ENCODE assay signal across 13 cellular contexts in the genomic region with DNA sequence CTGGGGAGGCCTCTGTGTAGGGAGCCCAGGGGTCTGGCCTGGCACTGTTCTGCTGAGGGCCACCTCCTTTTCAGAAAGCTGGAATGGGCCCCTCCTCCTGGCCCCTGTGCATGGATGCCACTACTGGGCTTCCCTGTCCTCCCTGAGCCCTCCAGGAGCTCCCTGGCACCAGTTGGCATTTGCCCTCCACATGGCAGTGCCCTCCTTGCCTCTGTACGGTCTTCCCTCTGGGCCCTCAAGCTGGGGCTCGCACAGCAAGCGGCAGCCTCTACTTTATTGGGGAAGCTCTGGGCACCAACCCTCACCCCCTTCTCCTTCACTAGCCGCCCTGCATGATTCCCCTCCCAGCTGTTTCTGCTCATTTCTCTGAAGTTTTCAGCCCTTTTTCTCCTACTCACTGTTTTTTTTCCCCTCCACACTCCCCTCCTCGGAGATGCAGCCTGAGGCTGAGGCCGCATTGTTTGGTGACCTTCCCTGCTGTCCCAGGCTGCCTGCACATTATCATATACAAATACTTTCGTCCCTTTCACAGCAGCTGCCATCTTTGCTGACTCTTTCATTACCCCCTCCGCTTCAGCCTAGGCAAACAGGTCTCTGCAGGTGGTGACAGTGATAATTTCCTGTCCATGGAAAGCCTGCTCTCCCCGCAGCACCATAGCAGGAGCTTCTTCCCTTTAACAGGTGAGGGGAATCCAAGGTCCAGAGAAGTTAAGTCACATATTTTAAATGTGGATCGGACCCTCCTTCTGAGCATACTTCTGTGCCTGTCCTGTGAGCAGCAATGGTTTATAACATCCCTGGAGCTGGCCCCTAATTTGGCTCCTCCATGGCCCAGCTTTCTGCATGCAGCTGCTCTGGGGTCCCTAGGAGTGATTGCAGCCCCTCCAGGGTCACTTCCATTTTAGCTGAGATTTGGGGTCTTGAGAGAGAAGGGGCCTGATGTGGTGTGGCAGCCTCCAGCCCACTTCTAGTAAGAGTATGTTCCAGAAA.
A peak's percentile ranks its signal among the peaks of the same experiment; 100 is the strongest.
DNase-seq lines count a peak whose midpoint lies in the region; ATAC-seq and TF ChIP-seq lines count a peak whose summit lies in the region.
"Had no signal": no experiment of that assay in that cellular context is flagged by ENCODE, and none has a peak within 500 bp of the region (broad histone marks: within the 10 kb centered on the region; RNA-seq: fewer than 3 reads in every experiment).

No MANE protein-coding gene starts in this region.

- no peak for ATAC-seq in stimulated activated naive B cell treated with anti-CD40 and anti-IgM and Interleukin-4, amounts not matched to agents 10 μg/mL and 1 μg/mL and 100 μg/mL, for 72 hours (replicated peaks)
- ATAC-seq in GM21528 (IDR thresholded peaks at IDR 0.05; ENCODE audit: low FRiP score, unreplicated experiment): no peak

- H3K36me3 Mint-ChIP-seq in stimulated activated naive B cell treated with anti-CD40 and anti-IgM and Interleukin-4, amounts not matched to agents 10 μg/mL and 1 μg/mL and 100 μg/mL, for 72 hours: peaks cover 11 to 34% of the 10 kb centered on the region in 2 donors
- peaks cover 21 to 25% of the 10 kb centered on the region in 2 donors for H3K36me3 Mint-ChIP-seq in CD14-positive monocyte
- H3K36me3 Mint-ChIP-seq: activated naive CD8-positive, alpha-beta T cell had no signal

- peak overlapping the region; percentile 63 for H3K27ac Mint-ChIP-seq in stimulated activated naive B cell treated with anti-CD40 and anti-IgM and Interleukin-4, amounts not matched to agents 10 μg/mL and 1 μg/mL and 100 μg/mL, for 72 hours
- H3K27ac Mint-ChIP-seq in CD14-positive monocyte: no peak overlapping the region
- H3K27ac Mint-ChIP-seq: activated CD4-positive, alpha-beta T cell treated with anti-CD3 and anti-CD28 coated beads, Interleukin-2, amount 10 ng/mL, durations not matched to agents 24 days and 14 days; activated naive CD8-positive, alpha-beta T cell had no signal

- TF ChIP-seq CTCF in CD14-positive monocyte (IDR thresholded peaks at IDR 0.05): no peak

- intact Hi-C loops in CD14-positive monocyte (cut with micrococcal nuclease): no loop called here

- no peaks in the 10 kb centered on the region for H3K9me3 Mint-ChIP-seq in stimulated activated naive B cell treated with anti-CD40 and anti-IgM and Interleukin-4, amounts not matched to agents 10 μg/mL and 1 μg/mL and 100 μg/mL, for 72 hours
- H3K9me3 Mint-ChIP-seq in CD14-positive monocyte: no peaks in the 10 kb centered on the region
- H3K9me3 Mint-ChIP-seq: activated CD4-positive, alpha-beta T cell treated with anti-CD3 and anti-CD28 coated beads, Interleukin-2, amount 10 ng/mL, durations not matched to agents 24 days and 14 days had no signal

- no peaks in the 10 kb centered on the region for H3K27me3 Mint-ChIP-seq in stimulated activated naive B cell treated with anti-CD40 and anti-IgM and Interleukin-4, amounts not matched to agents 10 μg/mL and 1 μg/mL and 100 μg/mL, for 72 hours
- H3K27me3 Mint-ChIP-seq in CD14-positive monocyte (ENCODE audit: low read depth in 3 of 3): peaks cover 0 to 4% (median 0%) of the 10 kb centered on the region in 3 donors
- H3K27me3 Mint-ChIP-seq: activated CD4-positive, alpha-beta T cell treated with anti-CD3 and anti-CD28 coated beads, Interleukin-2, amount 10 ng/mL, durations not matched to agents 24 days and 14 days; activated naive CD8-positive, alpha-beta T cell had no signal

- DNase-seq in NCI-H2107 treated with DMSO at 0.1 percent for 48 hours (lab: John Stamatoyannopoulos, UW; ENCODE audit: unreplicated experiment) (peak; percentile 5), NCI-H2107 (lab: John Stamatoyannopoulos, UW) (no peak), NCI-H748 (lab: John Stamatoyannopoulos, UW; ENCODE audit: unreplicated experiment) (peak; percentile 92), iPS DF 19.7 (ENCODE audit: low read depth, low spot score) (peak; percentile 73), CD14-positive monocyte (ENCODE audit: low spot score) (no peak), NCI-H82 (lab: John Stamatoyannopoulos, UW) (no peak)
- DNase-seq in stimulated activated naive B cell treated with anti-CD40 and anti-IgM and Interleukin-4, amounts not matched to agents 10 μg/mL and 1 μg/mL and 100 μg/mL, for 72 hours: no peak
- DNase-seq: activated CD4-positive, alpha-beta T cell treated with anti-CD3 and anti-CD28 coated beads, Interleukin-2, amount 10 ng/mL, durations not matched to agents 24 days and 14 days; cortex of kidney; NK-92 treated with Interleukin-12 subunit alpha and Interleukin-12 subunit beta, amount 100 ng/mL, for 24 hours; stimulated activated CD4-positive, alpha-beta T cell treated with anti-CD3 and anti-CD28 coated beads, Interleukin-4, amount 100 ng/mL, for 24 hours had no signal

- H3K4me3 Mint-ChIP-seq in stimulated activated naive B cell treated with anti-CD40 and anti-IgM and Interleukin-4, amounts not matched to agents 10 μg/mL and 1 μg/mL and 100 μg/mL, for 72 hours: no peak overlapping the region
- no peak overlapping the region for H3K4me3 Mint-ChIP-seq in CD14-positive monocyte
- H3K4me3 Mint-ChIP-seq: activated CD4-positive, alpha-beta T cell treated with anti-CD3 and anti-CD28 coated beads, Interleukin-2, amount 10 ng/mL, durations not matched to agents 24 days and 14 days; activated naive CD8-positive, alpha-beta T cell had no signal

- no peaks in the 10 kb centered on the region for H3K4me1 Mint-ChIP-seq in stimulated activated naive B cell treated with anti-CD40 and anti-IgM and Interleukin-4, amounts not matched to agents 10 μg/mL and 1 μg/mL and 100 μg/mL, for 72 hours
- H3K4me1 Mint-ChIP-seq in CD14-positive monocyte: no peaks in the 10 kb centered on the region
- H3K4me1 Mint-ChIP-seq: activated CD4-positive, alpha-beta T cell treated with anti-CD3 and anti-CD28 coated beads, Interleukin-2, amount 10 ng/mL, durations not matched to agents 24 days and 14 days had no signal

Comparison
In these comparisons a context has a peak if more than half of its experiments do, and no peak if none do; other contexts are left out.
1. DNase-seq: peak in NCI-H2107 treated with DMSO at 0.1 percent for 48 hours (single experiment), NCI-H748 (single experiment) and iPS DF 19.7 (single experiment); none in NCI-H2107 (single experiment), stimulated activated naive B cell treated with anti-CD40 and anti-IgM and Interleukin-4, amounts not matched to agents 10 μg/mL and 1 μg/mL and 100 μg/mL, for 72 hours (single experiment), CD14-positive monocyte (single experiment) and NCI-H82 (single experiment).